In genomic region chr7:150686030-150686626, GRCh38 we compare ENCODE assay signal across 9 cellular contexts. TPM values are rescaled to one million over a fixed set of nuclear protein-coding genes. Genes with fewer than 3 reads are reported as not detected.
DNase-seq lines count a peak whose midpoint lies in the region; ATAC-seq and TF ChIP-seq lines count a peak whose summit lies in the region.
"Had no signal": no experiment of that assay in that cellular context is flagged by ENCODE, and none has a peak within 500 bp of the region (broad histone marks: within the 10 kb centered on the region; RNA-seq: fewer than 3 reads in every experiment).

No MANE protein-coding gene starts in this region.

- peak overlapping the region; percentile 71 to 86 (median 76) for H3K27ac ChIP-seq in transverse colon

- H3K9me3 ChIP-seq in transverse colon = no peaks in the 10 kb centered on the region

- H3K36me3 ChIP-seq in transverse colon = peaks cover 0 to 11% (median 0%) of the 10 kb centered on the region in 4 donors

- intact Hi-C loops in left colon (cut with DNase I, micrococcal nuclease) (no loop called here), transverse colon (cut with DNase I; ENCODE audit: low total_unique reads) (no loop called here)

- TF ChIP-seq CTCF in GM12864 (IDR thresholded peaks at IDR 0.05; ENCODE audit: low read depth, low read length, missing control alignments) (no peak), transverse colon (IDR thresholded peaks at IDR 0.05) (no peak)

- in situ Hi-C loops in transverse colon (cut with MboI; ENCODE audit: low pct_ligation_motif_present in 1 of 4, low pct_unique_long_range_greater_than_20kb in 1 of 4, low sequenced_read_pairs in 3 of 4) = no loop called here

- no peak for TF ChIP-seq EP300 in transverse colon (IDR thresholded peaks at IDR 0.05; ENCODE audit: low read depth)

- TF ChIP-seq POLR2A in transverse colon (IDR thresholded peaks at IDR 0.05) = no peak

- H3K27me3 ChIP-seq in transverse colon = no peaks in the 10 kb centered on the region

- ATAC-seq in HG02763 (IDR thresholded peaks at IDR 0.05; ENCODE audit: unreplicated experiment) (peak; percentile 28), left colon (peak; percentile 37)

- H3K4me3 ChIP-seq in GM12864 (ENCODE audit: low read depth, low read length) = peak overlapping the region; percentile 62
- peak overlapping the region; percentile 2 to 56 (median 30) for H3K4me3 ChIP-seq in transverse colon

- no peak for DNase-seq in GM12864 (ENCODE audit: low read depth)
- DNase-seq in activated T-cell treated with anti-CD3 and anti-CD28 coated beads, Interleukin-2, amount 50 U/mL, for 48 hours = peak; percentile 45 to 50
- DNase-seq in left colon = no peak
- no peak for DNase-seq in transverse colon
- no peak for DNase-seq in epidermal melanocyte (ENCODE audit: insufficient read length, low spot score)
- DNase-seq in 8988T = no peak
- DNase-seq in GDM1 (lab: John Stamatoyannopoulos, UW) = no peak

- 39 to 40% methylated on average over 9 of the region's 9 CpGs for WGBS in transverse colon (ENCODE audit: low coverage in 1 of 2), 2 donors

- peaks cover 0 to 24% (median 4%) of the 10 kb centered on the region in 4 donors for H3K4me1 ChIP-seq in transverse colon

RNA-seq across cellular contexts. Expression of gene GIMAP2, which starts 0.6 kb away (rescaled TPM):
- total RNA-seq in left colon (1 to 10 TPM; 6.8 TPM), transverse colon (10 to 100 TPM in 1 of 4 donors, 1 to 10 TPM in 1, not detected in 2; 4.5 to 16.2 TPM)

RNA-seq across cellular contexts. Expression of gene GIMAP1, which starts 30.3 kb away (rescaled TPM):
- total RNA-seq in left colon (1 to 10 TPM; 1.1 to 2.4 TPM), transverse colon (1 to 10 TPM in 3 of 4 donors, under 1 TPM in 1; 0.40 to 3.0 (median 1.8) TPM)
- total RNA-seq: HT1080 had no signal

RNA-seq across cellular contexts. Expression of gene GIMAP5, which starts 51.1 kb away (rescaled TPM):
- 1 to 10 TPM; 4.9 to 6.6 TPM for total RNA-seq in left colon
- total RNA-seq in transverse colon = 10 to 100 TPM in 2 of 4 donors, 1 to 10 TPM in 2; 2.6 to 15.7 (median 11.2) TPM

RNA-seq across cellular contexts. Expression of gene GIMAP6, which starts 53.9 kb away (rescaled TPM):
- 1 to 10 TPM; 6.4 to 8.5 TPM for total RNA-seq in left colon
- total RNA-seq in transverse colon = 10 to 100 TPM in 1 of 4 donors, 1 to 10 TPM in 3; 2.2 to 11.7 (median 6.9) TPM

Comparison
In these comparisons a context has a peak if more than half of its experiments do, and no peak if none do; other contexts are left out.
1. DNase-seq: peak in activated T-cell treated with anti-CD3 and anti-CD28 coated beads, Interleukin-2, amount 50 U/mL, for 48 hours (2 of 2); none in GM12864 (single experiment), left colon (0 of 2), transverse colon (single experiment), epidermal melanocyte (single experiment), 8988T (single experiment) and GDM1 (single experiment).